9 cellular contexts compared by ENCODE assay signal in genomic region chr14:91249841-91250616, GRCh38. TPM values are rescaled to one million over a fixed set of nuclear protein-coding genes. Genes with fewer than 3 reads are reported as not detected.
DNase-seq lines count a peak whose midpoint lies in the region; ATAC-seq and TF ChIP-seq lines count a peak whose summit lies in the region.
"Had no signal": no experiment of that assay in that cellular context is flagged by ENCODE, and none has a peak within 500 bp of the region (broad histone marks: within the 10 kb centered on the region; RNA-seq: fewer than 3 reads in every experiment).

No MANE protein-coding gene starts in this region.

- peak overlapping the region; percentile 84 for H3K27ac Mint-ChIP-seq in activated CD4-positive, alpha-beta T cell treated with anti-CD3 and anti-CD28 coated beads for 36 hours

- POLR2A ChIA-PET in activated CD4-positive, alpha-beta T cell treated with anti-CD3 and anti-CD28 coated beads for 36 hours (lab: Charles Lee) = interaction anchor here (0.6 to 1.6 kb wide), 2 partner anchors 22 to 150 kb away, joined by 4 to 6 read pairs; no protein-coding TSS in a partner anchor
- POLR2A ChIA-PET in A673 (lab: Charles Lee; ENCODE audit: low non-redundant PET) = interaction anchor here (0.7 kb wide), 1 partner anchor 338 kb away, joined by 3 read pairs; no protein-coding TSS in a partner anchor

- DNase-seq in activated CD4-positive, alpha-beta T cell treated with anti-CD3 and anti-CD28 coated beads for 36 hours = peak; percentile 55
- DNase-seq in activated CD4-positive, alpha-beta T cell treated with anti-CD3 and anti-CD28 coated beads, Interleukin-2, amount 50 U/mL, for 1 hour = no peak
- peak; percentile 29 for DNase-seq in NK-92 (lab: John Stamatoyannopoulos, UW; ENCODE audit: unreplicated experiment)
- peak; percentile 63 for DNase-seq in astrocyte of the spinal cord (ENCODE audit: low read depth, low spot score)
- no peak for DNase-seq in A673 (ENCODE audit: low spot score)

- no peaks in the 10 kb centered on the region for H3K27me3 ChIP-seq in neutrophil
- H3K27me3 ChIP-seq in A673 (replicated peaks; ENCODE audit: insufficient read depth, low read depth, low read length, poor library complexity) = no peaks in the 10 kb centered on the region
- H3K27me3 ChIP-seq: adrenal gland had no signal

- peak overlapping the region; percentile 21 for H3K4me3 Mint-ChIP-seq in activated CD4-positive, alpha-beta T cell treated with anti-CD3 and anti-CD28 coated beads for 36 hours

- H3K9me3 ChIP-seq in neutrophil = no peaks in the 10 kb centered on the region
- H3K9me3 ChIP-seq in A673 (ENCODE audit: low read depth, low read length, poor library complexity, severe bottlenecking) = no peaks in the 10 kb centered on the region
- H3K9me3 ChIP-seq: adrenal gland had no signal

- H3K27me3 Mint-ChIP-seq in activated CD4-positive, alpha-beta T cell treated with anti-CD3 and anti-CD28 coated beads for 36 hours = no peaks in the 10 kb centered on the region

- BruUV-seq in A673 (replicated peaks; lab: Mats Ljungman, UMichigan) = no TSS peak

- H3K4me3 ChIP-seq in astrocyte of the spinal cord (ENCODE audit: low read depth, low read length) (no peak overlapping the region), neutrophil (ENCODE audit: low read depth in 1 of 2, low read length in 1 of 2) (peak overlapping the region in 1 of 2 experiments; percentile 47), A673 (ENCODE audit: low read depth, low read length, poor library complexity, severe bottlenecking) (no peak overlapping the region)
- H3K4me3 ChIP-seq: adrenal gland had no signal

- H3K27ac ChIP-seq in neutrophil (peak overlapping the region; percentile 90), A673 (ENCODE audit: low read depth, low read length, poor library complexity, severe bottlenecking) (no peak overlapping the region)
- H3K27ac ChIP-seq: adrenal gland had no signal

- CTCF ChIA-PET in activated CD4-positive, alpha-beta T cell treated with anti-CD3 and anti-CD28 coated beads for 36 hours (lab: Charles Lee) = interaction anchor here (0.6 to 1.8 kb wide), 8 partner anchors 8 to 768 kb away, joined by 3 to 6 read pairs (median 4); no protein-coding TSS in a partner anchor
- CTCF ChIA-PET in A673 (lab: Charles Lee) = no interaction called here

- H3K4me1 ChIP-seq in neutrophil (ENCODE audit: control insufficient read depth in 1 of 2, insufficient read depth in 1 of 2, low read depth in 1 of 2, low read length in 1 of 2) = peaks cover 62 to 69% of the 10 kb centered on the region in 2 experiments
- peaks cover 9% of the 10 kb centered on the region for H3K4me1 ChIP-seq in A673 (ENCODE audit: insufficient read depth, low read length, poor library complexity, severe bottlenecking)

- peaks cover 29% of the 10 kb centered on the region for H3K36me3 Mint-ChIP-seq in activated CD4-positive, alpha-beta T cell treated with anti-CD3 and anti-CD28 coated beads for 36 hours (ENCODE audit: low read depth)

- peaks cover 87% of the 10 kb centered on the region for H3K4me1 Mint-ChIP-seq in activated CD4-positive, alpha-beta T cell treated with anti-CD3 and anti-CD28 coated beads for 36 hours

- in situ Hi-C loops in astrocyte of the spinal cord (cut with HindIII; ENCODE audit: low sequenced_read_pairs) = no loop called here

- ATAC-seq in activated CD4-positive, alpha-beta T cell treated with anti-CD3 and anti-CD28 coated beads for 36 hours = no peak
- peak; percentile 85 for ATAC-seq in GM21390 (IDR thresholded peaks at IDR 0.05; ENCODE audit: unreplicated experiment)
- ATAC-seq in HG03558 (IDR thresholded peaks at IDR 0.05; ENCODE audit: extremely low read depth, unreplicated experiment) = peak; percentile 92

- H3K36me3 ChIP-seq in neutrophil (no peaks in the 10 kb centered on the region), A673 (ENCODE audit: insufficient read depth, low read length, poor library complexity, severe bottlenecking) (no peaks in the 10 kb centered on the region)
- H3K36me3 ChIP-seq: adrenal gland had no signal

- peaks cover 5% of the 10 kb centered on the region for H3K9me3 Mint-ChIP-seq in activated CD4-positive, alpha-beta T cell treated with anti-CD3 and anti-CD28 coated beads for 36 hours (ENCODE audit: low read depth)

- intact Hi-C loops in activated CD4-positive, alpha-beta T cell treated with anti-CD3 and anti-CD28 coated beads for 36 hours (cut with DNase I, micrococcal nuclease) = loop anchor here (5.0 kb wide), 4 partner anchors 167 to 868 kb away; partner anchors contain the start of genes CALM1 (in 1 of the 2), CCDC88C (in 1 of the 2) and RPS6KA5 (in 1 of the 2)
- intact Hi-C loops in A673 (cut with micrococcal nuclease; ENCODE audit: unreplicated experiment) = no loop called here

- TF ChIP-seq CTCF in astrocyte of the spinal cord (IDR thresholded peaks at IDR 0.05; ENCODE audit: low read depth, low read length) (no peak), neutrophil (IDR thresholded peaks at IDR 0.05) (peak; percentile 24), A673 (conservative IDR thresholded peaks at IDR 0.05; ENCODE audit: low read depth, low read length) (no peak)

RNA-seq across cellular contexts. Expression of gene GPR68, which starts 5.5 kb away (rescaled TPM):
- total RNA-seq in activated CD4-positive, alpha-beta T cell treated with anti-CD3 and anti-CD28 coated beads for 36 hours = 10 to 100 TPM in 1 of 2 experiments, 1 to 10 TPM in 1; 9.4 to 11.2 TPM
- total RNA-seq in A673 (2021) = 0.15 and 0.30 TPM in 2 replicates

Comparison
In these comparisons a context has a peak if more than half of its experiments do, and no peak if none do; other contexts are left out.
1. DNase-seq: peak in activated CD4-positive, alpha-beta T cell treated with anti-CD3 and anti-CD28 coated beads for 36 hours (single experiment), NK-92 (single experiment) and astrocyte of the spinal cord (single experiment); none in activated CD4-positive, alpha-beta T cell treated with anti-CD3 and anti-CD28 coated beads, Interleukin-2, amount 50 U/mL, for 1 hour (single experiment) and A673 (single experiment).